ENCODE assay signal across 23 cellular contexts in the genomic region with DNA sequence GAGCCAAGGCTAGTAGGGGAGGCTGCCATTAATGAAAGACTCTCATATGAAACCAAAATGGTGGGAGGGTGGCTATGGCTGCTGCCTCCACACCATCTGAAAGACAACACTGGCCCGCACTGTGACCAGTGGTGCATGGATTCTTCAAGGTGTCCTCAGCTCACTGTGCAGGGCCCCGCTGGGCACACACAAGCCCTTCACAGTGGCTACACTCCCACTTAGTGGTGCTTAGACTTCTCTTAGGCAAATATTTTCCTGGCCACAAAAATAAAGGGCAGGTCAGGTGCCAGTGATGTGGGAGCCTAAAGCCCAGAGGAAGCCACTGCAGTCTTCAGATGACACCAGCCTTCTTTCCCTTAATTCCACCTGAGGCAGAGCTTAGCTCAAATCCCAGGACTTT. TPM values are rescaled to one million over a fixed set of nuclear protein-coding genes. Genes with fewer than 3 reads are reported as not detected.
DNase-seq lines count a peak whose midpoint lies in the region; ATAC-seq, FAIRE-seq and TF ChIP-seq lines count a peak whose summit lies in the region.
"Had no signal": no experiment of that assay in that cellular context is flagged by ENCODE, and none has a peak within 500 bp of the region (broad histone marks: within the 10 kb centered on the region; RNA-seq: fewer than 3 reads in every experiment).

No MANE protein-coding gene starts in this region.

- TF ChIP-seq EP300 in HepG2 (IDR thresholded peaks at IDR 0.05; ENCODE audit: low read depth in 2 of 2, low read length in 2 of 2): no peak
- TF ChIP-seq EP300 in HepG2 (CRISPR knock-in tag; IDR thresholded peaks at IDR 0.05; ENCODE audit: borderline replicate concordance): no peak

- BruUV-seq in HepG2 (replicated peaks; lab: Mats Ljungman, UMichigan): no TSS peak

- POLR2A ChIA-PET in HepG2 (lab: Yijun Ruan, JAX): no interaction called here

- TF ChIP-seq POLR2A in thyroid gland (IDR thresholded peaks at IDR 0.05) (no peak), HepG2 (IDR thresholded peaks at IDR 0.05; ENCODE audit: insufficient read depth in 1 of 2, low read depth in 2 of 2, low read length in 2 of 2) (no peak)

- TF ChIP-seq CTCF in thyroid gland (IDR thresholded peaks at IDR 0.05) (no peak), HepG2 (CRISPR knock-in tag; IDR thresholded peaks at IDR 0.05) (no peak)

- ATAC-seq in GM18858 (IDR thresholded peaks at IDR 0.05; ENCODE audit: unreplicated experiment) (no peak), HepG2 (no peak)
- ATAC-seq: A549, GM23338 had no signal

- intact Hi-C loops in thyroid gland (cut with DNase I): no loop called here
- intact Hi-C loops in HepG2 (cut with micrococcal nuclease; ENCODE audit: unreplicated experiment): no loop called here

- FAIRE-seq in HepG2 (lab: Jason Lieb, UNC): no peak
- FAIRE-seq: A549, D721Med, GM12892, GM18507, H54 had no signal

- H3K4me3 ChIP-seq in thyroid gland (replicated peaks in 1 of 3): no peak overlapping the region
- H3K4me3 ChIP-seq in HepG2 (replicated peaks in 1 of 3; ENCODE audit: insufficient read depth in 1 of 3, low read depth in 2 of 3, low read length in 3 of 3): no peak overlapping the region
- H3K4me3 ChIP-seq: A549, GM23338 had no signal

- H3K27me3 ChIP-seq in thyroid gland: no peaks in the 10 kb centered on the region
- peaks cover 13 to 34% of the 10 kb centered on the region in 2 experiments for H3K27me3 ChIP-seq in HepG2 (ENCODE audit: control insufficient read depth in 1 of 2, insufficient read depth in 2 of 2, low read length in 2 of 2)

- no peak overlapping the region for H3K9ac ChIP-seq in HepG2 (ENCODE audit: insufficient read depth, low read depth, low read length)

- H3K36me3 ChIP-seq in thyroid gland: no peaks in the 10 kb centered on the region
- H3K36me3 ChIP-seq in HepG2 (replicated peaks in 1 of 2; ENCODE audit: control insufficient read depth in 1 of 2, insufficient read depth in 2 of 2, low read length in 2 of 2): no peaks in the 10 kb centered on the region

- H3K79me2 ChIP-seq in HepG2 (ENCODE audit: insufficient read depth, low read length): no peaks in the 10 kb centered on the region

- no peak overlapping the region for H2AFZ ChIP-seq in HepG2 (ENCODE audit: low read length)
- H2AFZ ChIP-seq: GM23338 had no signal

- no peak for TF ChIP-seq RAD21 in HepG2 (CRISPR knock-in tag; IDR thresholded peaks at IDR 0.05)

- in situ Hi-C loops in HepG2 (cut with HindIII; ENCODE audit: extremely low pct_ligation_motif_present, low pct_unique_long_range_greater_than_20kb): no loop called here

- H3K4me1 ChIP-seq in thyroid gland (peaks cover 8 to 28% of the 10 kb centered on the region in 2 donors), HepG2 (ENCODE audit: insufficient read depth, low read length) (no peaks in the 10 kb centered on the region)
- H3K4me1 ChIP-seq: A549, Caco-2 had no signal

- 71% methylated on average over 2 of the region's 2 CpGs; no CpG with 5 or more reads in 1 of the 2 donors for WGBS in thyroid gland, 2 donors
- 31% methylated on average over 2 of the region's 2 CpGs for WGBS in HepG2 (ENCODE audit: low lambda C conversion rate)

- no peak overlapping the region for H3K27ac ChIP-seq in thyroid gland
- no peak overlapping the region for H3K27ac ChIP-seq in HepG2 (ENCODE audit: extremely low read length, insufficient read depth, low read length)
- H3K27ac ChIP-seq: 22Rv1, A549, C4-2B, HL-60 had no signal

- CTCF ChIA-PET in HepG2 (lab: Yijun Ruan, JAX; ENCODE audit: low intra/inter-chr PET ratio, low total read pairs): no interaction called here

- DNase-seq in NCI-H510A (lab: John Stamatoyannopoulos, UW) (peak; percentile 2), NCI-H510A treated with DMSO at 0.1 percent for 48 hours (lab: John Stamatoyannopoulos, UW) (no peak), myocyte (ENCODE audit: low read depth) (peak; percentile 70), thyroid gland (peak; percentile 58 to 61), HepG2 (ENCODE audit: low spot score) (no peak)
- DNase-seq in stimulated activated CD4-positive, alpha-beta T cell treated with anti-CD3 and anti-CD28 coated beads, Interleukin-4, amount 100 ng/mL, for 1 hour: no peak
- DNase-seq: AML-193; Caco-2; CD4-positive, alpha-beta T cell; DMS79; GDM1; HCEC 1CT; IMR-90 had no signal

- no peak overlapping the region for H3K4me2 ChIP-seq in HepG2 (ENCODE audit: low read depth, low read length)
- H3K4me2 ChIP-seq: A549, GM23338 had no signal

- H3K9me3 ChIP-seq in thyroid gland: no peaks in the 10 kb centered on the region
- H3K9me3 ChIP-seq in HepG2 (ENCODE audit: low read length): no peaks in the 10 kb centered on the region
- H3K9me3 ChIP-seq: A549, Caco-2 had no signal

- no peaks in the 10 kb centered on the region for H4K20me1 ChIP-seq in HepG2 (ENCODE audit: insufficient read depth, low read length)

TF ChIP-seq in HepG2, 621 proteins besides CTCF, POLR2A, EP300 and RAD21:
- no peak for TF ChIP-seq ELF4 (CRISPR knock-in tag; IDR thresholded peaks at IDR 0.05; ENCODE audit: borderline replicate concordance)
- no peak for TF ChIP-seq CENPX (CRISPR knock-in tag; IDR thresholded peaks at IDR 0.05)
- TF ChIP-seq JARID2 (CRISPR knock-in tag; IDR thresholded peaks at IDR 0.05; ENCODE audit: insufficient replicate concordance): no peak
- TF ChIP-seq ZNF264 (CRISPR knock-in tag; IDR thresholded peaks at IDR 0.05): no peak
TF ChIP-seq in HepG2: peak in this region for 0.

RNA-seq across cellular contexts. Expression of a gene that starts 38.1 kb away (rescaled TPM):
- total RNA-seq in myocyte (67.1 and 109 TPM in 2 replicates), thyroid gland (10 to 100 TPM in 1 of 4 donors, 1 to 10 TPM in 3; 4.0 to 22.6 (median 8.9) TPM), HepG2 (2016; rRNA removed; fragmentation: Illumina TruSeq; extraction: Trizol) (10.0 and 16.4 TPM in 2 replicates)
- 25.0 TPM for polyA plus RNA-seq in myocyte (2012)
- 6.5 and 10.3 TPM in 2 replicates for total RNA-seq in HepG2 (2016; cell fraction: cytosol; rRNA removed; fragmentation: Illumina TruSeq; extraction: Trizol; ENCODE audit: low read depth)
- 9.4 and 16.4 TPM in 2 replicates for total RNA-seq in HepG2 (2016; cell fraction: insoluble cytoplasmic fraction; rRNA removed; fragmentation: Illumina TruSeq; extraction: Trizol)
- total RNA-seq in HepG2 (2016; cell fraction: membrane; rRNA removed; fragmentation: Illumina TruSeq; extraction: Trizol): 11.6 and 16.3 TPM in 2 replicates
- total RNA-seq in HepG2 (2016; cell fraction: nucleus; rRNA removed; fragmentation: Illumina TruSeq; extraction: Trizol): 7.9 TPM in 2 replicates
- 9.2 and 11.5 TPM in 2 replicates for polyA plus RNA-seq in HepG2 (2011; rRNA removed)
- polyA plus RNA-seq in HepG2 (2011; cell fraction: cytosol; rRNA removed): 8.9 and 15.1 TPM in 2 replicates
- polyA plus RNA-seq in HepG2 (2011; cell fraction: nucleus; rRNA removed): 24.5 and 27.5 TPM in 2 replicates
- polyA plus RNA-seq in HepG2 (2012): 17.0 and 17.3 TPM in 2 replicates
- polyA plus RNA-seq in HepG2 (2016; cell fraction: cytosol; fragmentation: Illumina TruSeq; extraction: Trizol; ENCODE audit: low read depth): 8.2 and 10.6 TPM in 2 replicates
- 24.9 and 27.8 TPM in 2 replicates for polyA plus RNA-seq in HepG2 (2016; cell fraction: insoluble cytoplasmic fraction; fragmentation: Illumina TruSeq; extraction: Trizol; ENCODE audit: low read depth)
- polyA plus RNA-seq in HepG2 (2016; cell fraction: membrane; fragmentation: Illumina TruSeq; extraction: Trizol; ENCODE audit: low read depth): 13.8 and 17.4 TPM in 2 replicates
- 19.5 and 21.3 TPM in 2 replicates for polyA plus RNA-seq in HepG2 (2016; cell fraction: nucleus; fragmentation: Illumina TruSeq; extraction: Trizol; ENCODE audit: insufficient read depth, low read depth)
- 3.2 and 12.8 TPM in 2 replicates for polyA minus RNA-seq in HepG2 (2011; rRNA and poly(A)+ RNA removed; ENCODE audit: low replicate concordance)
- 11.8 and 14.5 TPM in 2 replicates for polyA minus RNA-seq in HepG2 (2011; cell fraction: cytosol; rRNA and poly(A)+ RNA removed)
- polyA minus RNA-seq in HepG2 (2011; cell fraction: nucleus; rRNA and poly(A)+ RNA removed): 11.8 and 12.5 TPM in 2 replicates
- total RNA-seq: CD4-positive, alpha-beta T cell; IMR-90 had no signal
- polyA plus RNA-seq: IMR-90 had no signal

Comparison
In these comparisons a context has a peak if more than half of its experiments do, and no peak if none do; other contexts are left out.
1. DNase-seq: peak in NCI-H510A (single experiment), myocyte (single experiment) and thyroid gland (2 of 2); none in NCI-H510A treated with DMSO at 0.1 percent for 48 hours (single experiment), stimulated activated CD4-positive, alpha-beta T cell treated with anti-CD3 and anti-CD28 coated beads, Interleukin-4, amount 100 ng/mL, for 1 hour (single experiment) and HepG2 (single experiment).